Comparison of ENCODE assay signal across 26 cellular contexts in genomic region chr16:56715128-56715527, GRCh38. TPM values are rescaled to one million over a fixed set of nuclear protein-coding genes. Genes with fewer than 3 reads are reported as not detected.
"Had no signal": no experiment of that assay in that cellular context is flagged by ENCODE, and none has a peak within 500 bp of the region (broad histone marks: within the 10 kb centered on the region; RNA-seq: fewer than 3 reads in every experiment).

No MANE protein-coding gene starts in this region.

- H3K4me3 Mint-ChIP-seq: activated B cell treated with CpG ODN at 0.5 μM for 24 hours; activated CD4-positive, alpha-beta memory T cell treated with anti-CD3 and anti-CD28 coated beads, Interleukin-2, amount 10 ng/mL, durations not matched to agents 7 days and 5 days; activated naive CD4-positive, alpha-beta T cell treated with anti-CD3 and anti-CD28 coated beads for 36 hours; activated naive CD8-positive, alpha-beta T cell treated with anti-CD3 and anti-CD28 coated beads, Interleukin-2, amount 10 ng/mL, durations not matched to agents 7 days and 5 days; central memory CD8-positive, alpha-beta T cell; naive thymus-derived CD4-positive, alpha-beta T cell; neural crest cell; T-helper 2 cell treated with Interferon-gamma antibody and Interleukin-4, amounts not matched to agents 5 μg/mL and 100 μg/mL, for 36 hours had no signal

- H3K27me3 Mint-ChIP-seq: activated naive CD8-positive, alpha-beta T cell treated with anti-CD3 and anti-CD28 coated beads, Interleukin-2, amount 10 ng/mL, durations not matched to agents 7 days and 5 days; central memory CD8-positive, alpha-beta T cell had no signal

- DNase-seq: activated B cell treated with CpG ODN at 0.5 μM for 24 hours; activated CD4-positive, alpha-beta memory T cell treated with anti-CD3 and anti-CD28 coated beads, Interleukin-2, amount 10 ng/mL, durations not matched to agents 7 days and 5 days; activated CD4-positive, alpha-beta T cell treated with anti-CD3 and anti-CD28 coated beads for 4 hours; activated naive CD4-positive, alpha-beta T cell treated with anti-CD3 and anti-CD28 coated beads for 36 hours; activated naive CD8-positive, alpha-beta T cell treated with anti-CD3 and anti-CD28 coated beads, Interleukin-2, amount 10 ng/mL, durations not matched to agents 7 days and 5 days; activated T-cell treated with anti-CD3 and anti-CD28 coated beads, Interleukin-2, amount 50 U/mL, for 48 hours; amniotic stem cell; effector memory CD4-positive, alpha-beta T cell; esophagus squamous epithelium; gastrocnemius medialis; hippocampal formation; kidney glomerular epithelial cell; left lung; naive thymus-derived CD4-positive, alpha-beta T cell; occipital lobe; stimulated activated CD4-positive, alpha-beta T cell treated with anti-CD3 and anti-CD28 coated beads, Interleukin-15, amount 100 ng/mL, for 24 hours; stimulated activated naive CD4-positive, alpha-beta T cell treated with Interleukin-2 at 50 U/mL for 16 hours; upper lobe of left lung had no signal

- H3K9me3 Mint-ChIP-seq: activated B cell treated with CpG ODN at 0.5 μM for 24 hours; activated CD4-positive, alpha-beta memory T cell treated with anti-CD3 and anti-CD28 coated beads, Interleukin-2, amount 10 ng/mL, durations not matched to agents 7 days and 5 days; activated naive CD4-positive, alpha-beta T cell treated with anti-CD3 and anti-CD28 coated beads for 36 hours; central memory CD8-positive, alpha-beta T cell; T-helper 2 cell treated with Interferon-gamma antibody and Interleukin-4, amounts not matched to agents 5 μg/mL and 100 μg/mL, for 36 hours had no signal

- H3K4me1 Mint-ChIP-seq: activated B cell treated with CpG ODN at 0.5 μM for 24 hours; activated CD4-positive, alpha-beta memory T cell treated with anti-CD3 and anti-CD28 coated beads, Interleukin-2, amount 10 ng/mL, durations not matched to agents 7 days and 5 days; neural crest cell had no signal

- H3K36me3 Mint-ChIP-seq: naive thymus-derived CD4-positive, alpha-beta T cell had no signal

- H3K27ac Mint-ChIP-seq: activated B cell treated with CpG ODN at 0.5 μM for 24 hours; activated CD4-positive, alpha-beta memory T cell treated with anti-CD3 and anti-CD28 coated beads, Interleukin-2, amount 10 ng/mL, durations not matched to agents 7 days and 5 days; activated naive CD4-positive, alpha-beta T cell treated with anti-CD3 and anti-CD28 coated beads for 36 hours; activated naive CD8-positive, alpha-beta T cell treated with anti-CD3 and anti-CD28 coated beads, Interleukin-2, amount 10 ng/mL, durations not matched to agents 7 days and 5 days; naive thymus-derived CD4-positive, alpha-beta T cell; T-helper 2 cell treated with Interferon-gamma antibody and Interleukin-4, amounts not matched to agents 5 μg/mL and 100 μg/mL, for 36 hours had no signal

- ATAC-seq: gastrocnemius medialis; left lung; naive thymus-derived CD4-positive, alpha-beta T cell; sciatic nerve had no signal

RNA-seq across cellular contexts. Expression of gene MT1H, which starts 45.5 kb away (rescaled TPM):
- total RNA-seq: activated CD4-positive, alpha-beta memory T cell treated with anti-CD3 and anti-CD28 coated beads, Interleukin-2, amount 10 ng/mL, durations not matched to agents 7 days and 5 days; activated naive CD8-positive, alpha-beta T cell treated with anti-CD3 and anti-CD28 coated beads, Interleukin-2, amount 10 ng/mL, durations not matched to agents 7 days and 5 days; breast epithelium; dermis microvascular lymphatic vessel endothelial cell; gastrocnemius medialis; neural crest cell; occipital lobe; sciatic nerve; smooth muscle cell; thoracic aorta had no signal

RNA-seq across cellular contexts. Expression of gene MT1G, which starts 47.3 kb away (rescaled TPM):
- total RNA-seq: dermis microvascular lymphatic vessel endothelial cell, neural crest cell, occipital lobe, smooth muscle cell had no signal
